9 cellular contexts compared by ENCODE assay signal in genomic region chr12:104578453-104578852, GRCh38.
A peak's percentile ranks its signal among the peaks of the same experiment; 100 is the strongest.
DNase-seq lines count a peak whose midpoint lies in the region; ATAC-seq and TF ChIP-seq lines count a peak whose summit lies in the region.
"Had no signal": no experiment of that assay in that cellular context is flagged by ENCODE, and none has a peak within 500 bp of the region (broad histone marks: within the 10 kb centered on the region; RNA-seq: fewer than 3 reads in every experiment).

No MANE protein-coding gene starts in this region.

- H3K27me3 ChIP-seq in SJSA1 (replicated peaks), result no peaks in the 10 kb centered on the region
- no peaks in the 10 kb centered on the region for H3K27me3 ChIP-seq in tibial nerve

- no peak for ATAC-seq in GM18909 (IDR thresholded peaks at IDR 0.05; ENCODE audit: poor library complexity, unreplicated experiment)

- TF ChIP-seq EP300 in tibial nerve (IDR thresholded peaks at IDR 0.05), result no peak

- peak overlapping the region; percentile 49 for H3K27ac ChIP-seq in SJSA1
- no peak overlapping the region for H3K27ac ChIP-seq in tibial nerve
- H3K27ac ChIP-seq: KMS-11 had no signal

- H3K4me1 ChIP-seq in SJSA1 (replicated peaks), result peaks cover 20% of the 10 kb centered on the region
- H3K4me1 ChIP-seq in tibial nerve, result peaks cover 0 to 9% (median 0%) of the 10 kb centered on the region in 4 donors

- no peak for TF ChIP-seq CTCF in tibial nerve (IDR thresholded peaks at IDR 0.05)

- WGBS in tibial nerve, 2 donors, result 78% methylated on average over 6 of the region's 6 CpGs

- H3K9me3 ChIP-seq in SJSA1 (replicated peaks), result no peaks in the 10 kb centered on the region
- H3K9me3 ChIP-seq in tibial nerve, result no peaks in the 10 kb centered on the region

- DNase-seq in activated naive CD4-positive, alpha-beta T cell treated with Interleukin-2 at 50 U/mL for 16 hours, result peak; percentile 35
- no peak for DNase-seq in activated naive CD4-positive, alpha-beta T cell (lab: John Stamatoyannopoulos, UW)
- DNase-seq in SJSA1 (ENCODE audit: low read depth in 1 of 2, low spot score in 2 of 2) (peak; percentile 47 to 53), fibroblast of gingiva (ENCODE audit: low read depth) (peak; percentile 39), tibial nerve (ENCODE audit: low spot score in 2 of 2) (no peak), Ammon's horn (ENCODE audit: low spot score) (no peak)
- peak in 2 of 3 donors; percentile 35 to 36 for DNase-seq in stimulated activated CD4-positive, alpha-beta T cell treated with anti-CD3 and anti-CD28 coated beads, TNF-alpha, amount 100 ng/mL, for 48 hours (ENCODE audit: low read depth in 3 of 3)

- H3K4me3 ChIP-seq in SJSA1 (no peak overlapping the region), tibial nerve (no peak overlapping the region)

- TF ChIP-seq POLR2A in tibial nerve (IDR thresholded peaks at IDR 0.05), result no peak

- H3K36me3 ChIP-seq in SJSA1, result no peaks in the 10 kb centered on the region
- H3K36me3 ChIP-seq in tibial nerve, result no peaks in the 10 kb centered on the region

Comparison
In these comparisons a context has a peak if more than half of its experiments do, and no peak if none do; other contexts are left out.
1. DNase-seq: peak in activated naive CD4-positive, alpha-beta T cell treated with Interleukin-2 at 50 U/mL for 16 hours (single experiment), SJSA1 (2 of 2), fibroblast of gingiva (single experiment) and stimulated activated CD4-positive, alpha-beta T cell treated with anti-CD3 and anti-CD28 coated beads, TNF-alpha, amount 100 ng/mL, for 48 hours (2 of 3); none in activated naive CD4-positive, alpha-beta T cell (0 of 4), tibial nerve (0 of 2) and Ammon's horn (single experiment).